11 cellular contexts compared by ENCODE assay signal in genomic region chr7:1741751-1742554, GRCh38.
DNase-seq lines count a peak whose midpoint lies in the region; ATAC-seq and TF ChIP-seq lines count a peak whose summit lies in the region.
"Had no signal": no experiment of that assay in that cellular context is flagged by ENCODE, and none has a peak within 500 bp of the region (broad histone marks: within the 10 kb centered on the region; RNA-seq: fewer than 3 reads in every experiment).

No MANE protein-coding gene starts in this region.

- H3K4me1 ChIP-seq in MM.1S (ENCODE audit: low read length), result no peaks in the 10 kb centered on the region
- peaks cover 3 to 15% of the 10 kb centered on the region in 2 donors for H3K4me1 ChIP-seq in mucosa of rectum (ENCODE audit: control insufficient read depth in 2 of 2, insufficient read depth in 2 of 2, low read length in 2 of 2)
- H3K4me1 ChIP-seq: SJSA1 had no signal

- H4K20me1 ChIP-seq in MM.1S (ENCODE audit: insufficient read depth, low read length), result no peaks in the 10 kb centered on the region

- peak overlapping the region; percentile 55 for H3K4me2 ChIP-seq in MM.1S (ENCODE audit: low read depth, low read length)

- no peaks in the 10 kb centered on the region for H3K36me3 Mint-ChIP-seq in activated CD4-positive, alpha-beta memory T cell treated with anti-CD3 and anti-CD28 coated beads, Interleukin-2, amount 10 ng/mL, durations not matched to agents 7 days and 5 days (ENCODE audit: low read depth)

- H3K27me3 ChIP-seq in MM.1S (replicated peaks; ENCODE audit: insufficient read depth, low read length), result peaks cover 49% of the 10 kb centered on the region
- H3K27me3 ChIP-seq in mucosa of rectum (ENCODE audit: control insufficient read depth in 2 of 2, insufficient read depth in 2 of 2, low read length in 2 of 2), result no peaks in the 10 kb centered on the region
- H3K27me3 ChIP-seq: ovary had no signal

- DNase-seq in DMS153 (lab: John Stamatoyannopoulos, UW), result peak; percentile 29
- DNase-seq in MM.1S, result peak; percentile 62
- peak; percentile 50 for DNase-seq in activated CD4-positive, alpha-beta memory T cell treated with anti-CD3 and anti-CD28 coated beads, Interleukin-2, amount 10 ng/mL, durations not matched to agents 7 days and 5 days
- no peak for DNase-seq in kidney glomerular epithelial cell (lab: John Stamatoyannopoulos, UW)
- no peak for DNase-seq in head of caudate nucleus
- DNase-seq: Kasumi-1 had no signal

- H3K4me3 Mint-ChIP-seq in activated CD4-positive, alpha-beta memory T cell treated with anti-CD3 and anti-CD28 coated beads, Interleukin-2, amount 10 ng/mL, durations not matched to agents 7 days and 5 days, result peak overlapping the region; percentile 13

- CTCF ChIA-PET in activated CD4-positive, alpha-beta memory T cell treated with anti-CD3 and anti-CD28 coated beads, Interleukin-2, amount 10 ng/mL, durations not matched to agents 7 days and 5 days (lab: Charles Lee), result no interaction called here

- peak overlapping the region; percentile 25; the same call in 1 of the 2 replicates for H3K9ac ChIP-seq in MM.1S (ENCODE audit: low read length)
- no peak overlapping the region for H3K9ac ChIP-seq in mucosa of rectum (ENCODE audit: low read depth in 1 of 2, low read length in 2 of 2)

- H3K9me3 ChIP-seq in MM.1S (replicated peaks; ENCODE audit: insufficient read depth, low read length) (no peaks in the 10 kb centered on the region), mucosa of rectum (ENCODE audit: control insufficient read depth in 2 of 2, low read length in 2 of 2) (no peaks in the 10 kb centered on the region)
- H3K9me3 ChIP-seq: ovary, SJSA1 had no signal

- H3K79me2 ChIP-seq in MM.1S (ENCODE audit: low read length), result no peaks in the 10 kb centered on the region

- intact Hi-C loops in head of caudate nucleus (cut with DNase I), result no loop called here

- H3K4me3 ChIP-seq in MM.1S (ENCODE audit: low read length) (peak overlapping the region; percentile 51), mucosa of rectum (ENCODE audit: low read length in 2 of 2) (peak overlapping the region; percentile 46 to 48)
- H3K4me3 ChIP-seq: ovary, SJSA1 had no signal

- no peak for TF ChIP-seq CTCF in MM.1S (IDR thresholded peaks at IDR 0.05; ENCODE audit: low read length)

- H3K27ac ChIP-seq in MM.1S (ENCODE audit: low read length), result no peak overlapping the region
- H3K27ac ChIP-seq in mucosa of rectum (ENCODE audit: low read depth in 2 of 2, low read length in 2 of 2), result no peak overlapping the region
- H3K27ac ChIP-seq: ovary, SJSA1 had no signal

- H3K4me1 Mint-ChIP-seq in activated CD4-positive, alpha-beta memory T cell treated with anti-CD3 and anti-CD28 coated beads, Interleukin-2, amount 10 ng/mL, durations not matched to agents 7 days and 5 days, result peaks cover 27% of the 10 kb centered on the region

- H3F3A ChIP-seq in MM.1S (ENCODE audit: insufficient read depth, low read length), result no peaks in the 10 kb centered on the region

- H3K36me3 ChIP-seq in MM.1S (replicated peaks; ENCODE audit: insufficient read depth, low read length) (no peaks in the 10 kb centered on the region), mucosa of rectum (ENCODE audit: control insufficient read depth in 2 of 2, insufficient read depth in 2 of 2, low read length in 2 of 2) (no peaks in the 10 kb centered on the region)
- H3K36me3 ChIP-seq: ovary, SJSA1 had no signal

- H2AFZ ChIP-seq in MM.1S (ENCODE audit: low read length), result peak overlapping the region; percentile 16

- peak overlapping the region; percentile 66 for H3K27ac Mint-ChIP-seq in activated CD4-positive, alpha-beta memory T cell treated with anti-CD3 and anti-CD28 coated beads, Interleukin-2, amount 10 ng/mL, durations not matched to agents 7 days and 5 days

- POLR2A ChIA-PET in activated CD4-positive, alpha-beta memory T cell treated with anti-CD3 and anti-CD28 coated beads, Interleukin-2, amount 10 ng/mL, durations not matched to agents 7 days and 5 days (lab: Charles Lee), result interaction anchor here (1.3 kb wide), 1 partner anchor 11 kb away, joined by 3 read pairs; no protein-coding TSS in a partner anchor

- H3K9me2 ChIP-seq in MM.1S (replicated peaks; ENCODE audit: insufficient read depth, low read length), result no peaks in the 10 kb centered on the region

- no peak for ATAC-seq in GM18511 (IDR thresholded peaks at IDR 0.05; ENCODE audit: unreplicated experiment)
- no peak for ATAC-seq in HG03045 (IDR thresholded peaks at IDR 0.05; ENCODE audit: unreplicated experiment)

- H3K9me3 Mint-ChIP-seq in activated CD4-positive, alpha-beta memory T cell treated with anti-CD3 and anti-CD28 coated beads, Interleukin-2, amount 10 ng/mL, durations not matched to agents 7 days and 5 days, result no peaks in the 10 kb centered on the region

- peaks cover 2% of the 10 kb centered on the region for H3K27me3 Mint-ChIP-seq in activated CD4-positive, alpha-beta memory T cell treated with anti-CD3 and anti-CD28 coated beads, Interleukin-2, amount 10 ng/mL, durations not matched to agents 7 days and 5 days

Comparison
In these comparisons a context has a peak if more than half of its experiments do, and no peak if none do; other contexts are left out.
1. DNase-seq: peak in DMS153 (single experiment), MM.1S (single experiment) and activated CD4-positive, alpha-beta memory T cell treated with anti-CD3 and anti-CD28 coated beads, Interleukin-2, amount 10 ng/mL, durations not matched to agents 7 days and 5 days (single experiment); none in kidney glomerular epithelial cell (single experiment) and head of caudate nucleus (0 of 42).